ENCODE assay signal across 8 cellular contexts in genomic region chr9:129496187-129497063, GRCh38.
DNase-seq lines count a peak whose midpoint lies in the region; ATAC-seq and TF ChIP-seq lines count a peak whose summit lies in the region.

No MANE protein-coding gene starts in this region.

- H3K4me1 ChIP-seq in OCI-LY1 (ENCODE audit: insufficient read depth, low read length, severe bottlenecking) (no peaks in the 10 kb centered on the region), mononuclear cell (ENCODE audit: insufficient read depth, low read length) (peaks cover 30% of the 10 kb centered on the region)

- no peaks in the 10 kb centered on the region for H3K9me2 ChIP-seq in OCI-LY1 (ENCODE audit: low read depth, low read length)

- peak overlapping the region; percentile 90 for H3K27ac Mint-ChIP-seq in activated T-cell treated with anti-CD3 and anti-CD28 coated beads, Interleukin-2, amount 50 U/mL, for 24 hours

- H3K79me2 ChIP-seq in OCI-LY1 (ENCODE audit: insufficient read depth, low read length): no peaks in the 10 kb centered on the region

- H3K4me3 Mint-ChIP-seq in activated T-cell treated with anti-CD3 and anti-CD28 coated beads, Interleukin-2, amount 50 U/mL, for 24 hours: peak overlapping the region; percentile 75

- no peak overlapping the region for H2AFZ ChIP-seq in OCI-LY1 (ENCODE audit: low read length)

- peak; percentile 92 for DNase-seq in AG10803 (ENCODE audit: low read depth)
- DNase-seq in activated T-cell treated with anti-CD3 and anti-CD28 coated beads, Interleukin-2, amount 50 U/mL, for 24 hours: peak; percentile 89
- no peak for DNase-seq in epithelial cell of prostate (ENCODE audit: low read depth, low spot score)
- DNase-seq in stimulated activated CD8-positive, alpha-beta memory T cell treated with anti-CD3 and anti-CD28 coated beads, Interleukin-15, amount 100 ng/mL, for 24 hours (ENCODE audit: low read depth): peak; percentile 51

- H3K27ac ChIP-seq in OCI-LY1 (ENCODE audit: low read depth, low read length, poor library complexity, severe bottlenecking): no peak overlapping the region
- H3K27ac ChIP-seq in epithelial cell of prostate: peak overlapping the region; percentile 84

- H3K9ac ChIP-seq in OCI-LY1 (ENCODE audit: low read length): no peak overlapping the region

- no peaks in the 10 kb centered on the region for H3K9me3 ChIP-seq in OCI-LY1 (ENCODE audit: low read length)
- H3K9me3 ChIP-seq in mononuclear cell (ENCODE audit: low read depth, low read length): no peaks in the 10 kb centered on the region

- peaks cover 31% of the 10 kb centered on the region for H3K36me3 Mint-ChIP-seq in activated T-cell treated with anti-CD3 and anti-CD28 coated beads, Interleukin-2, amount 50 U/mL, for 24 hours (ENCODE audit: low read depth)

- H3K4me3 ChIP-seq in AG10803 (ENCODE audit: low read length) (peak overlapping the region; percentile 93), OCI-LY1 (ENCODE audit: low read depth, low read length, poor library complexity, severe bottlenecking) (no peak overlapping the region), mononuclear cell (ENCODE audit: low read length) (peak overlapping the region; percentile 50)

- H3F3A ChIP-seq in OCI-LY1 (ENCODE audit: insufficient read depth, low read length): no peaks in the 10 kb centered on the region

- TF ChIP-seq CTCF in AG10803 (conservative IDR thresholded peaks at IDR 0.05; ENCODE audit: low read length) (no peak), OCI-LY1 (IDR thresholded peaks at IDR 0.05; ENCODE audit: low read length) (no peak)

- H4K20me1 ChIP-seq in OCI-LY1 (ENCODE audit: insufficient read depth, low read length): no peaks in the 10 kb centered on the region

- H3K36me3 ChIP-seq in OCI-LY1 (ENCODE audit: insufficient read depth, low read length): no peaks in the 10 kb centered on the region

- H3K9me3 Mint-ChIP-seq in activated T-cell treated with anti-CD3 and anti-CD28 coated beads, Interleukin-2, amount 50 U/mL, for 24 hours: no peaks in the 10 kb centered on the region

- H3K27me3 Mint-ChIP-seq in activated T-cell treated with anti-CD3 and anti-CD28 coated beads, Interleukin-2, amount 50 U/mL, for 24 hours: no peaks in the 10 kb centered on the region

- H3K27me3 ChIP-seq in OCI-LY1 (ENCODE audit: insufficient read depth, low read length) (peaks cover 5% of the 10 kb centered on the region; the same call in 1 of the 2 replicates), mononuclear cell (ENCODE audit: insufficient read depth, low read length) (no peaks in the 10 kb centered on the region)

- ATAC-seq in HG03432 (IDR thresholded peaks at IDR 0.05; ENCODE audit: unreplicated experiment): peak; percentile 55
- no peak for ATAC-seq in GM18502 (IDR thresholded peaks at IDR 0.05; ENCODE audit: poor library complexity, unreplicated experiment)

- H3K4me1 Mint-ChIP-seq in activated T-cell treated with anti-CD3 and anti-CD28 coated beads, Interleukin-2, amount 50 U/mL, for 24 hours (ENCODE audit: low read depth): peaks cover 39% of the 10 kb centered on the region

- peak overlapping the region; percentile 5; the same call in 1 of the 2 replicates for H3K4me2 ChIP-seq in OCI-LY1 (ENCODE audit: low read length)
